ENCODE assay signal across 21 cellular contexts in genomic region chrX:130799393-130799792, GRCh38.
DNase-seq lines count a peak whose midpoint lies in the region; ATAC-seq and TF ChIP-seq lines count a peak whose summit lies in the region.
"Had no signal": no experiment of that assay in that cellular context is flagged by ENCODE, and none has a peak within 500 bp of the region (broad histone marks: within the 10 kb centered on the region; RNA-seq: fewer than 3 reads in every experiment).

No MANE protein-coding gene starts in this region.

- TF ChIP-seq CTCF in AG09309 (IDR thresholded peaks at IDR 0.05; ENCODE audit: control insufficient read depth, insufficient read depth, low read depth, low read length, missing control alignments) (no peak), brain microvascular endothelial cell (IDR thresholded peaks at IDR 0.05; ENCODE audit: low read depth, low read length, missing control alignments) (no peak), GM23338 (conservative IDR thresholded peaks at IDR 0.05; ENCODE audit: low read depth in 2 of 2) (no peak)

- no peaks in the 10 kb centered on the region for H3K36me3 Mint-ChIP-seq in GM23338 (ENCODE audit: low read depth)
- H3K36me3 Mint-ChIP-seq in activated T-helper 17 cell treated with anti-CD3 and anti-CD28 coated beads, Interleukin-2, amount 50 U/mL, for 72 hours (ENCODE audit: low read depth): no peaks in the 10 kb centered on the region

- H4K20me1 ChIP-seq in GM23338 (replicated peaks; ENCODE audit: insufficient read depth): no peaks in the 10 kb centered on the region

- no peaks in the 10 kb centered on the region for H3K9me3 Mint-ChIP-seq in GM23338
- no peaks in the 10 kb centered on the region for H3K9me3 Mint-ChIP-seq in activated T-helper 17 cell treated with anti-CD3 and anti-CD28 coated beads, Interleukin-2, amount 50 U/mL, for 72 hours
- H3K9me3 Mint-ChIP-seq: effector memory CD8-positive, alpha-beta T cell had no signal

- H3K27me3 ChIP-seq in brain microvascular endothelial cell (replicated peaks) (no peaks in the 10 kb centered on the region), GM23338 (ENCODE audit: insufficient read depth) (no peaks in the 10 kb centered on the region)
- H3K27me3 ChIP-seq: hepatocyte, SJSA1, upper lobe of left lung had no signal

- no peak overlapping the region for H2AFZ ChIP-seq in GM23338
- H2AFZ ChIP-seq: hepatocyte had no signal

- ATAC-seq in GM23338 (no peak), HG03139 (IDR thresholded peaks at IDR 0.05; ENCODE audit: unreplicated experiment) (no peak)
- ATAC-seq in activated T-helper 17 cell treated with anti-CD3 and anti-CD28 coated beads, Interleukin-2, amount 50 U/mL, for 72 hours (replicated peaks): no peak
- ATAC-seq: effector memory CD8-positive, alpha-beta T cell; lower lobe of right lung had no signal

- in situ Hi-C loops in brain microvascular endothelial cell (cut with HindIII; ENCODE audit: low pct_ligation_motif_present, low sequenced_read_pairs): no loop called here

- H3K4me3 Mint-ChIP-seq in GM23338: no peak overlapping the region
- no peak overlapping the region for H3K4me3 Mint-ChIP-seq in activated T-helper 17 cell treated with anti-CD3 and anti-CD28 coated beads, Interleukin-2, amount 50 U/mL, for 72 hours
- H3K4me3 Mint-ChIP-seq: effector memory CD8-positive, alpha-beta T cell had no signal

- H3K79me2 ChIP-seq in GM23338 (replicated peaks; ENCODE audit: insufficient read depth): no peaks in the 10 kb centered on the region
- H3K79me2 ChIP-seq: hepatocyte had no signal

- no peak overlapping the region for H3K4me2 ChIP-seq in GM23338
- H3K4me2 ChIP-seq: hepatocyte had no signal

- no peaks in the 10 kb centered on the region for H3K27me3 Mint-ChIP-seq in GM23338 (ENCODE audit: insufficient read depth, low read depth, poor library complexity)
- no peaks in the 10 kb centered on the region for H3K27me3 Mint-ChIP-seq in activated T-helper 17 cell treated with anti-CD3 and anti-CD28 coated beads, Interleukin-2, amount 50 U/mL, for 72 hours
- H3K27me3 Mint-ChIP-seq: effector memory CD8-positive, alpha-beta T cell had no signal

- H3K36me3 ChIP-seq in brain microvascular endothelial cell (replicated peaks): no peaks in the 10 kb centered on the region
- no peaks in the 10 kb centered on the region for H3K36me3 ChIP-seq in GM23338 (ENCODE audit: insufficient read depth)
- H3K36me3 ChIP-seq: lower lobe of right lung, SJSA1, upper lobe of left lung had no signal

- no peaks in the 10 kb centered on the region for H3K4me1 ChIP-seq in GM23338 (ENCODE audit: insufficient read depth)
- H3K4me1 ChIP-seq: lower lobe of right lung, SJSA1, upper lobe of left lung had no signal

- no peaks in the 10 kb centered on the region for H3F3A ChIP-seq in GM23338 (replicated peaks; ENCODE audit: low read depth)

- DNase-seq in AG09309 (ENCODE audit: low read depth) (peak; percentile 1), LHCN-M2 (ENCODE audit: low read depth) (peak; percentile 33), brain microvascular endothelial cell (peak; percentile 18), iris pigment epithelial cell (ENCODE audit: low read depth) (peak; percentile 56), GM23338 (ENCODE audit: low spot score) (no peak), NCI-H748 treated with DMSO at 0.1 percent for 48 hours (lab: John Stamatoyannopoulos, UW) (no peak)
- DNase-seq: activated CD4-positive, alpha-beta T cell treated with anti-CD3 and anti-CD28 coated beads, Interleukin-2, amount 50 U/mL, for 4 hours; amniotic stem cell; effector memory CD8-positive, alpha-beta T cell; KG1; lower lobe of right lung; NCI-H187 treated with DMSO at 0.1 percent for 48 hours; NCI-H774; retina; stimulated activated CD4-positive, alpha-beta T cell treated with anti-CD3 and anti-CD28 coated beads, Interleukin-4, amount 100 ng/mL, for 4 hours; T-helper 2 cell; upper lobe of left lung had no signal

- no peaks in the 10 kb centered on the region for H3K9me2 ChIP-seq in GM23338 (ENCODE audit: insufficient read depth)

- H3K4me1 Mint-ChIP-seq in GM23338: no peaks in the 10 kb centered on the region
- H3K4me1 Mint-ChIP-seq in activated T-helper 17 cell treated with anti-CD3 and anti-CD28 coated beads, Interleukin-2, amount 50 U/mL, for 72 hours: no peaks in the 10 kb centered on the region

- H3K4me3 ChIP-seq in AG09309 (ENCODE audit: control insufficient read depth, low read depth, low read length) (no peak overlapping the region), brain microvascular endothelial cell (ENCODE audit: low read depth, low read length) (no peak overlapping the region), GM23338 (no peak overlapping the region)
- H3K4me3 ChIP-seq: hepatocyte, lower lobe of right lung, SJSA1, upper lobe of left lung had no signal

- H3K27ac Mint-ChIP-seq in GM23338: no peak overlapping the region; the same call in 1 of the 2 replicates
- H3K27ac Mint-ChIP-seq in activated T-helper 17 cell treated with anti-CD3 and anti-CD28 coated beads, Interleukin-2, amount 50 U/mL, for 72 hours: no peak overlapping the region
- H3K27ac Mint-ChIP-seq: effector memory CD8-positive, alpha-beta T cell had no signal

- H3K27ac ChIP-seq in brain microvascular endothelial cell (no peak overlapping the region), GM23338 (ENCODE audit: low read depth) (no peak overlapping the region)
- H3K27ac ChIP-seq: hepatocyte, lower lobe of right lung, SJSA1, upper lobe of left lung had no signal

TF ChIP-seq in GM23338, 12 proteins besides CTCF, POLR2A, EP300 and RAD21:
- TF ChIP-seq ZNF114 (CRISPR knock-in tag; IDR thresholded peaks at IDR 0.05) (no peak), STAT1 (IDR thresholded peaks at IDR 0.05; ENCODE audit: unreplicated experiment) (no peak)

Comparison
In these comparisons a context has a peak if more than half of its experiments do, and no peak if none do; other contexts are left out.
1. DNase-seq: peak in AG09309 (single experiment), LHCN-M2 (single experiment), brain microvascular endothelial cell (single experiment) and iris pigment epithelial cell (single experiment); none in GM23338 (single experiment) and NCI-H748 treated with DMSO at 0.1 percent for 48 hours (single experiment).